Comparison of ENCODE assay signal across 20 cellular contexts in the genomic region with DNA sequence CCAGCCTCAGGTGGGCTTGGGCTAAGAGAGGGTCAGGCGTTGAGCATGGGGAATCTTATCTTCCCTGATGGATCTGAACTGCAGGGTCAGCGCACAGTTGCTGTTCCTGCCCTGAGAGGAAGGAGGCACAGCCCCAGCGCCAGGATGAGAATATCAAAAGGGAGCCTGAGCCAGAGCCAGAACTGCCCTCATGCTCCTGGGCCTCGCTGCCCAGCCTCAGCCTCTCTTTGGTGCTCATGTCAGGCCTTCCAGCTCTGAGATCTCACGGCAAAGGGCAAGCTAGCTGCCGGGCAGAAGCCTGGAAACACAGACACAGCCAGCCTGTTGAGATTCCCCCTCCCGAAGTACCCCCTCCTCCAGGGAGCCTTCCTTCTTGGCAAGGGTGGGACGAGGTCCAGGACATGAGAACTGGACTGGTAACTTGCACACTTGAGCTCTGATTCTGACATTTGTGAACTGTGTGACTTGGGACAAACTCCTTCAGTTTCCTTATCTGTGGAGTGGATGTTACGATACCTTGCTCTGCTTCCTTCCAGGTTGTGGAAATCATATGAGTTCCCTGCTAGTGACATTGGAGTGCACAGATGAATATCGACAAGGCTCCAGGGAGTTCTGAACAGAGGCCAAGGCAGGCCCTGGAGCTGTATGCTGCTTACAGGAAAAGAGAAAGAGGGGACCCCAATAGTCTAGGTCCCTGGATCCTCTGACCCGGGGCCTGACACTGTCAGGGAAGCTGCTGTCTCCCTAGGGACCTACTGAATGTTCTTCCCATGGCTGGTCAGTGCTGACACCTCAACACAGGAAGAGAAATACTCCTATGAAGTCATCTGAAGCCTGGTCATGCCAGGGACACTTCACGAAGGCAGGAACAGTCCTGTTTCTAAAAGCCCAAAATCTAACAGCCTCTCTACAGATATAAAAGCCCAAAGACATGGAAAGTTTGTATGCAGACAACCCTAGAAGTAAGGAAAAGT. TPM values are rescaled to one million over a fixed set of nuclear protein-coding genes. Genes with fewer than 3 reads are reported as not detected.
A peak's percentile ranks its signal among the peaks of the same experiment; 100 is the strongest.
DNase-seq lines count a peak whose midpoint lies in the region; ATAC-seq, FAIRE-seq and TF ChIP-seq lines count a peak whose summit lies in the region.
"Had no signal": no experiment of that assay in that cellular context is flagged by ENCODE, and none has a peak within 500 bp of the region (broad histone marks: within the 10 kb centered on the region; RNA-seq: fewer than 3 reads in every experiment).

No MANE protein-coding gene starts in this region.

- intact Hi-C loops in K562 (cut with micrococcal nuclease): no loop called here

- TF ChIP-seq POLR2A in A549 (IDR thresholded peaks at IDR 0.05; ENCODE audit: low read length): no peak
- no peak for TF ChIP-seq POLR2A in K562 (conservative IDR thresholded peaks at IDR 0.05)

- H3K4me2 ChIP-seq in A549 (no peak overlapping the region), K562 (ENCODE audit: insufficient read depth, low read length) (no peak overlapping the region)

- H3K4me1 ChIP-seq in A549: peaks cover 75% of the 10 kb centered on the region
- peaks cover 0 to 10% of the 10 kb centered on the region in 2 experiments; a peak in 1 of 5 replicates for H3K4me1 ChIP-seq in K562 (replicated peaks in 1 of 2; ENCODE audit: control insufficient read depth in 2 of 2, insufficient read depth in 2 of 2, low read length in 2 of 2)
- H3K4me1 ChIP-seq in iPS-15b (ENCODE audit: control insufficient read depth, insufficient read depth, low read length): peaks cover 4% of the 10 kb centered on the region

- H3K79me2 ChIP-seq in K562 (ENCODE audit: control insufficient read depth, insufficient read depth, low read length): no peaks in the 10 kb centered on the region

- peak overlapping the region; percentile 90 to 92 for H3K27ac ChIP-seq in A549
- H3K27ac ChIP-seq in K562 (ENCODE audit: extremely low read depth, low read depth, low read length): no peak overlapping the region
- H3K27ac ChIP-seq: adrenal gland had no signal

- no peak for TF ChIP-seq CTCF in A549 (IDR thresholded peaks at IDR 0.05)
- no peak for TF ChIP-seq CTCF in K562 (IDR thresholded peaks at IDR 0.05 in 2 of 3, conservative IDR thresholded peaks at IDR 0.05 in 1 of 3; ENCODE audit: insufficient read depth in 2 of 3, low read depth in 1 of 3, low read length in 3 of 3)
- TF ChIP-seq CTCF in nephron (IDR thresholded peaks at IDR 0.05; ENCODE audit: unreplicated experiment in 3 of 3): no peak

- no peaks in the 10 kb centered on the region for H3K36me3 Mint-ChIP-seq in nephron (ENCODE audit: low read depth)
- H3K36me3 Mint-ChIP-seq: naive thymus-derived CD8-positive, alpha-beta T cell; T-cell had no signal

- no peaks in the 10 kb centered on the region for H3K9me3 Mint-ChIP-seq in nephron
- H3K9me3 Mint-ChIP-seq: activated CD4-positive, alpha-beta T cell treated with anti-CD3 and anti-CD28 coated beads, Interleukin-2, amount 10 ng/mL, durations not matched to agents 24 days and 14 days; naive thymus-derived CD8-positive, alpha-beta T cell; T-cell had no signal

- POLR2A ChIA-PET in A549 (lab: Yijun Ruan, JAX): no interaction called here
- POLR2A ChIA-PET in K562 (lab: Yijun Ruan, JAX): interaction anchor here (0.7 kb wide), 1 partner anchor 11 kb away, joined by 5 read pairs; no protein-coding TSS in a partner anchor

- H3K27me3 Mint-ChIP-seq in nephron (ENCODE audit: low read depth): peaks cover 25% of the 10 kb centered on the region

- no TSS peak for BruUV-seq in K562 (replicated peaks; lab: Mats Ljungman, UMichigan)

- H3K4me3 Mint-ChIP-seq in nephron: peak overlapping the region in 2 of 3 experiments; percentile 15 to 24
- H3K4me3 Mint-ChIP-seq: activated CD4-positive, alpha-beta T cell treated with anti-CD3 and anti-CD28 coated beads, Interleukin-2, amount 10 ng/mL, durations not matched to agents 24 days and 14 days had no signal

- peaks cover 31% of the 10 kb centered on the region for H3K4me1 Mint-ChIP-seq in nephron
- H3K4me1 Mint-ChIP-seq: activated CD4-positive, alpha-beta T cell treated with anti-CD3 and anti-CD28 coated beads, Interleukin-2, amount 10 ng/mL, durations not matched to agents 24 days and 14 days had no signal

- CTCF ChIA-PET in A549 (lab: Yijun Ruan, JAX): interaction anchor here (0.8 to 15.0 kb wide), 6 partner anchors 9 to 146 kb away, joined by 4 to 334 read pairs (median 8); no protein-coding TSS in a partner anchor
- CTCF ChIA-PET in K562 (lab: Yijun Ruan, JAX; ENCODE audit: low intra/inter-chr PET ratio): no interaction called here

- TF ChIP-seq RAD21 in A549 (conservative IDR thresholded peaks at IDR 0.05 in 1 of 2, IDR thresholded peaks at IDR 0.05 in 1 of 2) (no peak), K562 (CRISPR knock-in tag; conservative IDR thresholded peaks at IDR 0.05 in 1 of 2, IDR thresholded peaks at IDR 0.05 in 1 of 2) (no peak)

- H3K36me3 ChIP-seq in K562 (ENCODE audit: control insufficient read depth, insufficient read depth, low read length) (no peaks in the 10 kb centered on the region), iPS-15b (ENCODE audit: control insufficient read depth, insufficient read depth, low read length) (no peaks in the 10 kb centered on the region)
- H3K36me3 ChIP-seq: adrenal gland had no signal

- peaks cover 6% of the 10 kb centered on the region for H4K20me1 ChIP-seq in K562 (replicated peaks; ENCODE audit: control insufficient read depth, insufficient read depth, low read length)

- no peak for TF ChIP-seq EP300 in A549 (IDR thresholded peaks at IDR 0.05)
- TF ChIP-seq EP300 in K562 (IDR thresholded peaks at IDR 0.05; ENCODE audit: low read length): no peak

- H2AFZ ChIP-seq in K562 (ENCODE audit: low read depth, low read length): no peak overlapping the region

- H3K27me3 ChIP-seq in K562 (ENCODE audit: control insufficient read depth in 2 of 2, insufficient read depth in 2 of 2, low read length in 2 of 2) (peaks cover 49 to 79% of the 10 kb centered on the region in 2 experiments), iPS-15b (ENCODE audit: control insufficient read depth, insufficient read depth, low read length) (peaks cover 33% of the 10 kb centered on the region)

- no peak for FAIRE-seq in A549 (lab: Jason Lieb, UNC)
- no peak for FAIRE-seq in K562 (lab: Jason Lieb, UNC)

- H3K4me3 ChIP-seq in A549: no peak overlapping the region
- H3K4me3 ChIP-seq in K562: no peak overlapping the region
- H3K4me3 ChIP-seq in iPS-15b (ENCODE audit: low read depth, low read length): peak overlapping the region; percentile 69

- H3K9ac ChIP-seq in K562 (ENCODE audit: insufficient read depth in 1 of 2, low read depth in 2 of 2, low read length in 2 of 2) (no peak overlapping the region), iPS-15b (ENCODE audit: low read depth, low read length) (no peak overlapping the region)

- H3K27ac Mint-ChIP-seq in nephron: no peak overlapping the region
- H3K27ac Mint-ChIP-seq: activated CD4-positive, alpha-beta T cell treated with anti-CD3 and anti-CD28 coated beads, Interleukin-2, amount 10 ng/mL, durations not matched to agents 24 days and 14 days; T-cell had no signal

- 82% methylated on average over 12 of the region's 12 CpGs for WGBS in A549 (ENCODE audit: missing lambda C conversion rate)
- 1% methylated on average over 12 of the region's 12 CpGs for WGBS in K562 (ENCODE audit: insufficient coverage, low coverage, missing lambda C conversion rate)

- ATAC-seq in A549 (no peak), K562 (no peak), HG03521 (IDR thresholded peaks at IDR 0.05; ENCODE audit: unreplicated experiment) (no peak), GM19395 (IDR thresholded peaks at IDR 0.05; ENCODE audit: unreplicated experiment) (no peak)
- ATAC-seq: naive thymus-derived CD8-positive, alpha-beta T cell; T-cell had no signal

- no peaks in the 10 kb centered on the region for H3K9me3 ChIP-seq in A549
- H3K9me3 ChIP-seq in K562 (replicated peaks; ENCODE audit: control insufficient read depth, insufficient read depth, low read depth, low read length): no peaks in the 10 kb centered on the region
- H3K9me3 ChIP-seq in iPS-15b (ENCODE audit: control insufficient read depth, insufficient read depth, low read length): no peaks in the 10 kb centered on the region
- H3K9me3 ChIP-seq: adrenal gland had no signal

- H3K9me1 ChIP-seq in K562 (ENCODE audit: control insufficient read depth, insufficient read depth, low read length): no peaks in the 10 kb centered on the region

- in situ Hi-C loops in K562 (cut with MboI): no loop called here

- DNase-seq in A549 (ENCODE audit: low read depth in 1 of 2, low spot score in 1 of 2) (no peak), K562 (ENCODE audit: extremely low read depth in 1 of 4, low spot score in 3 of 4) (no peak), GF-D8 (lab: John Stamatoyannopoulos, UW) (no peak)
- no peak for DNase-seq in activated CD4-positive, alpha-beta T cell treated with anti-CD3 and anti-CD28 coated beads for 4 hours
- DNase-seq: activated CD4-positive, alpha-beta T cell treated with anti-CD3 and anti-CD28 coated beads, Interleukin-2, amount 10 ng/mL, durations not matched to agents 24 days and 14 days; activated T-cell treated with anti-CD3 and anti-CD28 coated beads, Interleukin-2, amount 50 U/mL, for 48 hours; adrenal gland; cortex of kidney; Kasumi-1; naive thymus-derived CD8-positive, alpha-beta T cell; NCI-H1694 treated with DMSO at 0.1 percent for 48 hours; NCI-H524; stimulated activated naive CD4-positive, alpha-beta T cell treated with Interleukin-2 at 50 U/mL for 16 hours; T-cell had no signal

RNA-seq across cellular contexts. Expression of a gene that starts 1.4 kb away (rescaled TPM):
- polyA plus RNA-seq in A549 (2011; rRNA removed) (0.19 and 0.26 TPM in 2 replicates), A549 (2017; fragmentation: RNase III; extraction: RNeasy Plus Mini Kit Qiagen cat#74134 plus additional on column Dnase treatment) (0.67 to 1.1 TPM (median 0.87 TPM) in 3 replicates), K562 (2011; rRNA removed) (not detected in 2 replicates), K562 (2014; fragmentation: Illumina TruSeq; extraction: Trizol) (not detected in 2 replicates), K562 (2014; fragmentation: Nextera tagmentation; extraction: Ambion mirVana) (not detected), K562 (2014; rRNA removed) (not detected in 2 replicates)
- 0.10 and 0.16 TPM in 2 replicates for polyA plus RNA-seq in A549 (2012; cell fraction: cytosol; rRNA removed)
- 0.09 and 0.30 TPM in 2 replicates for polyA plus RNA-seq in A549 (2012; cell fraction: nucleus; rRNA removed)
- polyA minus RNA-seq in A549 (2011; rRNA and poly(A)+ RNA removed): 0.49 and 0.83 TPM in 2 replicates
- total RNA-seq in K562 (2011; cell fraction: chromatin; rRNA removed; ENCODE audit: low replicate concordance): not detected in 2 replicates
- total RNA-seq in K562 (2011; cell fraction: nucleolus; rRNA removed): not detected in 2 replicates
- not detected in 2 replicates for total RNA-seq in K562 (2011; cell fraction: nucleoplasm; rRNA removed)
- total RNA-seq in K562 (2014; rRNA removed) (not detected in 2 replicates), K562 (2014; rRNA removed; fragmentation: Illumina TruSeq; extraction: Trizol) (not detected in 2 replicates), K562 (2015; rRNA removed; fragmentation: Illumina TruSeq; extraction: Trizol) (not detected in 2 replicates), K562 (2021) (0.25 and 0.31 TPM in 2 replicates)
- not detected in 2 replicates for polyA plus RNA-seq in K562 (2011; cell fraction: cytosol; rRNA removed)
- polyA plus RNA-seq in K562 (2011; cell fraction: nucleus; rRNA removed): not detected in 2 replicates
- polyA plus RNA-seq in K562 (2012): not detected in 2 replicates
- not detected in 2 replicates for polyA minus RNA-seq in K562 (2011; rRNA and poly(A)+ RNA removed)
- polyA minus RNA-seq in K562 (2011; cell fraction: cytosol; rRNA and poly(A)+ RNA removed): not detected in 2 replicates
- not detected in 2 replicates for polyA minus RNA-seq in K562 (2011; cell fraction: nucleus; rRNA and poly(A)+ RNA removed)
- total RNA-seq: A673; activated CD4-positive, alpha-beta T cell treated with anti-CD3 and anti-CD28 coated beads, Interleukin-2, amount 10 ng/mL, durations not matched to agents 24 days and 14 days; H4; naive thymus-derived CD8-positive, alpha-beta T cell had no signal
- polyA plus RNA-seq: naive thymus-derived CD8-positive, alpha-beta T cell had no signal

RNA-seq across cellular contexts. Expression of a gene that starts 21.0 kb away (rescaled TPM):
- polyA plus RNA-seq in A549 (2011; rRNA removed) (not detected in 2 replicates), A549 (2017; fragmentation: RNase III; extraction: RNeasy Plus Mini Kit Qiagen cat#74134 plus additional on column Dnase treatment) (not detected in 3 replicates), K562 (2011; rRNA removed) (not detected in 2 replicates), K562 (2014; fragmentation: Illumina TruSeq; extraction: Trizol) (not detected in 2 replicates), K562 (2014; fragmentation: Nextera tagmentation; extraction: Ambion mirVana) (not detected), K562 (2014; rRNA removed) (not detected in 2 replicates)
- polyA plus RNA-seq in A549 (2012; cell fraction: cytosol; rRNA removed): 0.05 TPM in 1 of 2 replicates, not detected in the other
- 0.45 TPM in 1 of 2 replicates, not detected in the other for polyA plus RNA-seq in A549 (2012; cell fraction: nucleus; rRNA removed)
- not detected in 2 replicates for polyA minus RNA-seq in A549 (2011; rRNA and poly(A)+ RNA removed)
- not detected in 2 replicates for total RNA-seq in K562 (2011; cell fraction: chromatin; rRNA removed; ENCODE audit: low replicate concordance)
- total RNA-seq in K562 (2011; cell fraction: nucleolus; rRNA removed): not detected in 2 replicates
- total RNA-seq in K562 (2011; cell fraction: nucleoplasm; rRNA removed): not detected in 2 replicates
- total RNA-seq in K562 (2014; rRNA removed) (not detected in 2 replicates), K562 (2014; rRNA removed; fragmentation: Illumina TruSeq; extraction: Trizol) (not detected in 2 replicates), K562 (2015; rRNA removed; fragmentation: Illumina TruSeq; extraction: Trizol) (not detected in 2 replicates), K562 (2021) (not detected in 2 replicates)
- not detected in 2 replicates for polyA plus RNA-seq in K562 (2011; cell fraction: cytosol; rRNA removed)
- not detected in 2 replicates for polyA plus RNA-seq in K562 (2011; cell fraction: nucleus; rRNA removed)
- not detected in 2 replicates for polyA plus RNA-seq in K562 (2012)
- polyA minus RNA-seq in K562 (2011; rRNA and poly(A)+ RNA removed): not detected in 2 replicates
- polyA minus RNA-seq in K562 (2011; cell fraction: cytosol; rRNA and poly(A)+ RNA removed): not detected in 2 replicates
- polyA minus RNA-seq in K562 (2011; cell fraction: nucleus; rRNA and poly(A)+ RNA removed): not detected in 2 replicates
- total RNA-seq: A673; activated CD4-positive, alpha-beta T cell treated with anti-CD3 and anti-CD28 coated beads, Interleukin-2, amount 10 ng/mL, durations not matched to agents 24 days and 14 days; H4; naive thymus-derived CD8-positive, alpha-beta T cell; T-cell had no signal
- polyA plus RNA-seq: naive thymus-derived CD8-positive, alpha-beta T cell had no signal

RNA-seq across cellular contexts. Expression of a gene that starts 23.1 kb away (rescaled TPM):
- polyA plus RNA-seq in A549 (2011; rRNA removed) (not detected in 2 replicates), A549 (2017; fragmentation: RNase III; extraction: RNeasy Plus Mini Kit Qiagen cat#74134 plus additional on column Dnase treatment) (0.09 to 0.10 TPM (median 0.09 TPM) in 3 replicates), K562 (2011; rRNA removed) (not detected in 2 replicates), K562 (2014; fragmentation: Illumina TruSeq; extraction: Trizol) (not detected in 2 replicates), K562 (2014; fragmentation: Nextera tagmentation; extraction: Ambion mirVana) (not detected), K562 (2014; rRNA removed) (not detected in 2 replicates)
- not detected in 2 replicates for polyA plus RNA-seq in A549 (2012; cell fraction: cytosol; rRNA removed)
- polyA plus RNA-seq in A549 (2012; cell fraction: nucleus; rRNA removed): not detected in 2 replicates
- 0.10 TPM in 1 of 2 replicates, not detected in the other for polyA minus RNA-seq in A549 (2011; rRNA and poly(A)+ RNA removed)
- not detected in 2 replicates for total RNA-seq in K562 (2011; cell fraction: chromatin; rRNA removed; ENCODE audit: low replicate concordance)
- total RNA-seq in K562 (2011; cell fraction: nucleolus; rRNA removed): not detected in 2 replicates
- not detected in 2 replicates for total RNA-seq in K562 (2011; cell fraction: nucleoplasm; rRNA removed)
- total RNA-seq in K562 (2014; rRNA removed) (not detected in 2 replicates), K562 (2014; rRNA removed; fragmentation: Illumina TruSeq; extraction: Trizol) (not detected in 2 replicates), K562 (2015; rRNA removed; fragmentation: Illumina TruSeq; extraction: Trizol) (not detected in 2 replicates), K562 (2021) (not detected in 2 replicates)
- polyA plus RNA-seq in K562 (2011; cell fraction: cytosol; rRNA removed): not detected in 2 replicates
- polyA plus RNA-seq in K562 (2011; cell fraction: nucleus; rRNA removed): not detected in 2 replicates
- not detected in 2 replicates for polyA plus RNA-seq in K562 (2012)
- polyA minus RNA-seq in K562 (2011; rRNA and poly(A)+ RNA removed): not detected in 2 replicates
- polyA minus RNA-seq in K562 (2011; cell fraction: cytosol; rRNA and poly(A)+ RNA removed): not detected in 2 replicates
- polyA minus RNA-seq in K562 (2011; cell fraction: nucleus; rRNA and poly(A)+ RNA removed): not detected in 2 replicates
- total RNA-seq: activated CD4-positive, alpha-beta T cell treated with anti-CD3 and anti-CD28 coated beads, Interleukin-2, amount 10 ng/mL, durations not matched to agents 24 days and 14 days; H4; naive thymus-derived CD8-positive, alpha-beta T cell; T-cell had no signal
- polyA plus RNA-seq: naive thymus-derived CD8-positive, alpha-beta T cell had no signal
